In the genomic region with DNA sequence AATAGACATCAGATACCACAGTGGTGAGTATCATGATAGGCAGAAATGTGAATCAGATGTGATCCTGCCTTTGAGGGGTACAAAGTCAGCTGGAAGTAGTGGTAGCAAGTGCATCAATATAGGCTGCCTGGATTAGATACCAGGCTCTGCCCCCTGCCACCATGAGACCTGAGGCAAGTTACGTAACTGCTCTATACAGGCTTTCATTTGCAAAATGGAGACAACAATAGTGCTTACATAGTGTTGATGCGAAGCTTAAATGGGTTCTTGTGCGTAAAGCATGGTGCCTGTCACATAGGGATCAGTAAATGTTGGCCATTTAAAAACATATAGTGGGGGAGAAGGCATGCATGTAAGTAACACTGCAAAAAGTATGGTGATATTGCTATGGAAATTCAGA, we compare ENCODE assay signal across 15 cellular contexts.
DNase-seq lines count a peak whose midpoint lies in the region; ATAC-seq, FAIRE-seq and TF ChIP-seq lines count a peak whose summit lies in the region.
"Had no signal": no experiment of that assay in that cellular context is flagged by ENCODE, and none has a peak within 500 bp of the region (broad histone marks: within the 10 kb centered on the region; RNA-seq: fewer than 3 reads in every experiment).

No MANE protein-coding gene starts in this region.

- H3K27ac Mint-ChIP-seq in GM23338, result no peak overlapping the region
- H3K27ac Mint-ChIP-seq: CD14-positive monocyte; CD4-positive, alpha-beta memory T cell had no signal

- H3K14ac ChIP-seq in H1 (ENCODE audit: insufficient read length), result no peak overlapping the region

- no peak overlapping the region for H4K5ac ChIP-seq in H1 (ENCODE audit: insufficient read length, low read depth, low read length)

- H4K91ac ChIP-seq in H1 (replicated peaks; ENCODE audit: insufficient read length, low read length), result no peak overlapping the region

- no peak overlapping the region for H2BK12ac ChIP-seq in H1 (ENCODE audit: low read depth, low read length)

- H3K23ac ChIP-seq in H1 (ENCODE audit: insufficient read length), result no peak overlapping the region

- H3K27ac ChIP-seq in GM23338 (ENCODE audit: low read depth) (no peak overlapping the region), H1 (ENCODE audit: low read depth, low read length) (no peak overlapping the region), gastrocnemius medialis (peak overlapping the region; percentile 80 to 85 (median 82))
- H3K27ac ChIP-seq: BLaER1 had no signal

- 30% methylated on average over 3 of the region's 3 CpGs; no CpG with 5 or more reads in 1 of the 2 experiments for WGBS in H1 (ENCODE audit: extremely low coverage in 1 of 2, insufficient coverage in 1 of 2, insufficient read length in 1 of 2, insufficient replicate concordance in 2 of 2, low coverage in 1 of 2, low lambda C conversion rate in 2 of 2, missing lambda C conversion rate in 1 of 2), 2 experiments

- peak; percentile 74 for FAIRE-seq in H1 (lab: Jason Lieb, UNC)
- FAIRE-seq: H54 had no signal

- H2BK5ac ChIP-seq in H1 (ENCODE audit: low read depth, low read length), result no peak overlapping the region

- TF ChIP-seq EP300 in H1 (IDR thresholded peaks at IDR 0.05; ENCODE audit: borderline replicate concordance in 1 of 2, low read depth in 2 of 2, low read length in 2 of 2), result no peak

- H3K36me3 ChIP-seq in GM23338 (ENCODE audit: insufficient read depth), result no peaks in the 10 kb centered on the region
- no peaks in the 10 kb centered on the region for H3K36me3 ChIP-seq in H1 (ENCODE audit: control insufficient read depth in 2 of 4, insufficient read depth in 4 of 4, low read length in 3 of 4)
- no peaks in the 10 kb centered on the region for H3K36me3 ChIP-seq in gastrocnemius medialis
- H3K36me3 ChIP-seq: BLaER1 had no signal

- no peaks in the 10 kb centered on the region for H3K36me3 Mint-ChIP-seq in GM23338 (ENCODE audit: low read depth)
- H3K36me3 Mint-ChIP-seq: CD14-positive monocyte; CD4-positive, alpha-beta memory T cell had no signal

- H3K9ac ChIP-seq in H1 (replicated peaks in 1 of 4; ENCODE audit: extremely low read depth in 1 of 4, low read depth in 3 of 4, low read length in 3 of 4), result no peak overlapping the region
- H3K9ac ChIP-seq: BLaER1 had no signal

- H3K4me3 ChIP-seq in GM23338 (no peak overlapping the region), H1 (ENCODE audit: extremely low read depth in 1 of 4, insufficient read depth in 2 of 4, low read depth in 3 of 4, low read length in 4 of 4) (no peak overlapping the region), gastrocnemius medialis (no peak overlapping the region)
- H3K4me3 ChIP-seq: BLaER1 had no signal

- no peaks in the 10 kb centered on the region for H3K79me2 ChIP-seq in GM23338 (replicated peaks; ENCODE audit: insufficient read depth)
- H3K79me2 ChIP-seq in H1 (ENCODE audit: control insufficient read depth in 1 of 2, insufficient read depth in 2 of 2, low read length in 2 of 2), result no peaks in the 10 kb centered on the region

- H3K4me1 ChIP-seq in GM23338 (ENCODE audit: insufficient read depth) (peaks cover 13% of the 10 kb centered on the region), H1 (replicated peaks in 1 of 4; ENCODE audit: control insufficient read depth in 3 of 4, insufficient read depth in 4 of 4, low read length in 3 of 4) (peaks cover 0 to 3% (median 0%) of the 10 kb centered on the region in 4 experiments; a peak in 1 of 7 replicates), gastrocnemius medialis (peaks cover 11 to 16% of the 10 kb centered on the region in 2 donors)

- H3K9me3 ChIP-seq in H1 (ENCODE audit: insufficient read depth in 2 of 2, low read depth in 1 of 2, low read length in 1 of 2), result no peaks in the 10 kb centered on the region; a peak in 1 of 4 replicates
- no peaks in the 10 kb centered on the region for H3K9me3 ChIP-seq in gastrocnemius medialis
- H3K9me3 ChIP-seq: BLaER1 had no signal

- intact Hi-C loops in gastrocnemius medialis (cut with DNase I; ENCODE audit: low total_unique reads), result loop anchor here (1.0 to 5.0 kb wide), 2 partner anchors 55 to 71 kb away; no protein-coding TSS in a partner anchor

- no peaks in the 10 kb centered on the region; the same call in 2 of the 3 replicates for H3K9me3 Mint-ChIP-seq in GM23338

- H4K8ac ChIP-seq in H1 (ENCODE audit: extremely low read depth, insufficient read depth, low read length), result no peak overlapping the region

- H2AK5ac ChIP-seq in H1 (ENCODE audit: low read depth, low read length), result no peak overlapping the region

- TF ChIP-seq CTCF in GM23338 (conservative IDR thresholded peaks at IDR 0.05; ENCODE audit: low read depth in 2 of 2) (no peak), H1 (IDR thresholded peaks at IDR 0.05; ENCODE audit: control extremely low read depth in 1 of 3, insufficient read depth in 1 of 3, low read depth in 1 of 3, low read length in 3 of 3) (no peak), gastrocnemius medialis (IDR thresholded peaks at IDR 0.05 in 4 of 5, conservative IDR thresholded peaks at IDR 0.05 in 1 of 5) (no peak), GM13976 (IDR thresholded peaks at IDR 0.05; ENCODE audit: borderline replicate concordance, control extremely low read depth, extremely low read depth, insufficient read depth, missing control alignments) (no peak)

- TF ChIP-seq RAD21 in H1 (IDR thresholded peaks at IDR 0.05 in 1 of 2, conservative IDR thresholded peaks at IDR 0.05 in 1 of 2; ENCODE audit: low read depth in 2 of 2, low read length in 2 of 2), result no peak

- H2BK20ac ChIP-seq in H1 (ENCODE audit: low read length), result no peak overlapping the region

- POLR2A ChIA-PET in H1 (lab: Charles Lee; ENCODE audit: partially characterized antibody), result interaction anchor here (0.5 to 0.7 kb wide), 2 partner anchors 134 to 1457 kb away, joined by 3 to 4 read pairs; no protein-coding TSS in a partner anchor

- no peaks in the 10 kb centered on the region for H3K4me1 Mint-ChIP-seq in GM23338
- H3K4me1 Mint-ChIP-seq: CD14-positive monocyte; CD4-positive, alpha-beta memory T cell had no signal

- H3K27me3 ChIP-seq in GM23338 (ENCODE audit: insufficient read depth) (peaks cover 32% of the 10 kb centered on the region; the same call in 1 of the 2 replicates), H1 (replicated peaks in 1 of 4; ENCODE audit: control insufficient read depth in 3 of 4, extremely low read depth in 1 of 4, insufficient read depth in 3 of 4, low read length in 3 of 4) (peaks cover 0 to 7% (median 2%) of the 10 kb centered on the region in 4 experiments; a peak in 3 of 7 replicates), gastrocnemius medialis (no peaks in the 10 kb centered on the region)
- H3K27me3 ChIP-seq: BLaER1 had no signal

- peaks cover 6% of the 10 kb centered on the region for H3K27me3 Mint-ChIP-seq in GM23338 (ENCODE audit: insufficient read depth, low read depth, poor library complexity)

- no peak overlapping the region for H3K4ac ChIP-seq in H1 (replicated peaks; ENCODE audit: insufficient read length, low read depth, low read length)

- H3K9me2 ChIP-seq in GM23338 (ENCODE audit: insufficient read depth), result 0 out of 2 replicates have a peak, but pooled peaks cover 10% of the 10 kb centered on the region

- in situ Hi-C loops in gastrocnemius medialis (cut with MboI; ENCODE audit: low sequenced_read_pairs in 4 of 4), result no loop called here
- in situ Hi-C loops in GM13976 (cut with MboI; ENCODE audit: low sequenced_read_pairs, unreplicated experiment), result no loop called here

- H2AFZ ChIP-seq in GM23338 (no peak overlapping the region), H1 (ENCODE audit: low read length) (no peak overlapping the region)

- TF ChIP-seq POLR2A in H1 (IDR thresholded peaks at IDR 0.05; ENCODE audit: control extremely low read depth in 1 of 2, low read depth in 2 of 2, low read length in 2 of 2) (no peak), gastrocnemius medialis (IDR thresholded peaks at IDR 0.05) (no peak)

- H3K18ac ChIP-seq in H1 (ENCODE audit: extremely low read depth, low read length), result no peak overlapping the region

- no peak overlapping the region for H3K56ac ChIP-seq in H1 (replicated peaks; ENCODE audit: insufficient read length, low read depth, low read length)

- H2BK15ac ChIP-seq in H1 (ENCODE audit: low read length), result no peak overlapping the region

- CTCF ChIA-PET in H1 (lab: Charles Lee; ENCODE audit: partially characterized antibody), result interaction anchor here (0.8 kb wide), 1 partner anchor 68 kb away, joined by 3 read pairs; no protein-coding TSS in a partner anchor

- no peaks in the 10 kb centered on the region for H4K20me1 ChIP-seq in GM23338 (replicated peaks; ENCODE audit: insufficient read depth)
- no peaks in the 10 kb centered on the region for H4K20me1 ChIP-seq in H1 (replicated peaks in 1 of 2; ENCODE audit: control insufficient read depth in 1 of 2, insufficient read depth in 2 of 2, low read length in 2 of 2)
- H4K20me1 ChIP-seq: BLaER1 had no signal

- ATAC-seq in GM23338, result peak; percentile 99
- no peak for ATAC-seq in gastrocnemius medialis
- no peak for ATAC-seq in GM21515 (IDR thresholded peaks at IDR 0.05; ENCODE audit: unreplicated experiment)

- no peaks in the 10 kb centered on the region for H3K79me1 ChIP-seq in H1 (ENCODE audit: low read depth, low read length)

- H3K4me3 Mint-ChIP-seq in GM23338, result no peak overlapping the region
- H3K4me3 Mint-ChIP-seq: CD14-positive monocyte; CD4-positive, alpha-beta memory T cell had no signal

- no peak overlapping the region for H2BK120ac ChIP-seq in H1 (replicated peaks; ENCODE audit: low read depth, low read length)

- 0 out of 2 replicates have a peak overlapping the region, but pooled peaks have one; percentile 25 for H3K4me2 ChIP-seq in GM23338
- peak overlapping the region in 1 of 2 experiments; percentile 12; a peak in 1 of 4 replicates for H3K4me2 ChIP-seq in H1 (ENCODE audit: insufficient read depth in 1 of 2, low read depth in 2 of 2, low read length in 2 of 2)

- DNase-seq in GM23338 (ENCODE audit: low spot score) (peak; percentile 59), H1 (ENCODE audit: low read depth in 1 of 2, low spot score in 2 of 2) (peak in 1 of 2 experiments; percentile 2), iPS-NIHi7 (ENCODE audit: extremely low spot score) (peak; percentile 23), gastrocnemius medialis (no peak), kidney glomerular epithelial cell (lab: John Stamatoyannopoulos, UW) (no peak), GM13976 (ENCODE audit: low spot score) (no peak)
- DNase-seq: 8988T; CD4-positive, alpha-beta memory T cell; DMS153; DMS79; GF-D8 had no signal

- no peaks in the 10 kb centered on the region for H3F3A ChIP-seq in GM23338 (replicated peaks; ENCODE audit: low read depth)

- no peaks in the 10 kb centered on the region for H3K23me2 ChIP-seq in H1 (ENCODE audit: low read depth, low read length)

TF ChIP-seq in GM23338, 12 proteins besides CTCF, POLR2A, EP300 and RAD21 (continues in another document):
- no peak for TF ChIP-seq POLR2AphosphoS5 (IDR thresholded peaks at IDR 0.05; ENCODE audit: low read depth)
- no peak for TF ChIP-seq CREB1 (CRISPR knock-in tag; IDR thresholded peaks at IDR 0.05; ENCODE audit: low read depth)
- no peak for TF ChIP-seq ZNF331 (CRISPR knock-in tag; IDR thresholded peaks at IDR 0.05; ENCODE audit: low read depth)
- TF ChIP-seq NANOG (IDR thresholded peaks at IDR 0.05; ENCODE audit: borderline replicate concordance), result no peak

TF ChIP-seq in H1, 55 proteins besides CTCF, POLR2A, EP300 and RAD21 (continues in another document):
- no peak for TF ChIP-seq HDAC2 (IDR thresholded peaks at IDR 0.05; ENCODE audit: borderline replicate concordance in 1 of 2, low read depth in 2 of 2, low read length in 2 of 2)
- no peak for TF ChIP-seq SAP30 (IDR thresholded peaks at IDR 0.05; ENCODE audit: insufficient read depth, insufficient replicate concordance, low read length)
- TF ChIP-seq TBP (IDR thresholded peaks at IDR 0.05; ENCODE audit: low read depth, low read length), result no peak

Comparison
In these comparisons a context has a peak if more than half of its experiments do, and no peak if none do; other contexts are left out.
1. DNase-seq: peak in GM23338 (single experiment) and iPS-NIHi7 (single experiment); none in gastrocnemius medialis (0 of 2), kidney glomerular epithelial cell (single experiment) and GM13976 (single experiment).
2. H3K27ac ChIP-seq: peak in gastrocnemius medialis (4 of 4); none in GM23338 (single experiment) and H1 (single experiment).